In the genomic region with DNA sequence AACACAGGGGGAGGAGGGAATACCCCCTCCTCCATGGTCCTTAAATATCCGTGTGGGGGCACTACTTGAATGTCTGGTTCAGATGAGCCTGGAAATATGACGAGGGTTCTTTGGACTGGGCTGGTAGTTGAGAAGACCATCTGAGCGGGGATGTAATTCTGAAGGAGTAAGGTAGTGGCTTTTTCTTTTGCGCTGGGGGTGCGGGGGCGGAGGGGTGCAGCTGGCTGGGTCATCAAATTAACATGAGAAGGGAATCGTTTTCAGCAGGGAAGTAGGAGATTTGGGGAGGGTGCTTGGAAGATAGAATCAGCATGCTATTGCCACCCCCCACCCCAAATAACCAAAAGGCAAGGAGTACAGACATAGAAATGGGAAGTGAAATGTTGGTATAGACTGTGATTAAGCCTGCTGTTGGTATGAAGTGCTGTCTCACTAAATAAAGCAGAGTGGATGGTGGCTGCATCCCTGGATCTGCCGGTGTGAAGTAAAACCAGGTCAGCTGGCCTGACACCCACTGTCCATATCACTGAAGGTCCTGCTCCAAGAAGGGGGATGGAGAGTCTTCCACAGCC, we compare ENCODE assay signal across 2 cellular contexts.
TF ChIP-seq lines count a peak whose summit lies in the region.

No MANE protein-coding gene starts in this region.

TF ChIP-seq in GM23338, 12 proteins besides CTCF, POLR2A, EP300 and RAD21:
- TF ChIP-seq EZH2 (IDR thresholded peaks at IDR 0.05; ENCODE audit: low read depth, unreplicated experiment) (no peak), ZNF114 (CRISPR knock-in tag; IDR thresholded peaks at IDR 0.05) (no peak)

TF ChIP-seq in SK-N-SH, 30 proteins besides CTCF, POLR2A, EP300 and RAD21:
- TF ChIP-seq FOXJ3 (CRISPR knock-in tag; IDR thresholded peaks at IDR 0.05) (no peak), NRF1 (IDR thresholded peaks at IDR 0.05; ENCODE audit: low read depth, low read length) (no peak), JUND (IDR thresholded peaks at IDR 0.05) (no peak), PBX3 (IDR thresholded peaks at IDR 0.05) (no peak), ZBTB33 (IDR thresholded peaks at IDR 0.05; ENCODE audit: borderline replicate concordance, low read depth) (no peak), MXI1 (IDR thresholded peaks at IDR 0.05; ENCODE audit: low read depth, low read length) (no peak), CHD2 (IDR thresholded peaks at IDR 0.05; ENCODE audit: low read length, partially characterized antibody) (no peak), MAX (IDR thresholded peaks at IDR 0.05; ENCODE audit: low read depth) (no peak), REST (IDR thresholded peaks at IDR 0.05; ENCODE audit: low read depth, low read length) (no peak), SIN3A (IDR thresholded peaks at IDR 0.05; ENCODE audit: borderline replicate concordance, low read depth, low read length) (no peak), MEF2A (IDR thresholded peaks at IDR 0.05; ENCODE audit: borderline replicate concordance, low read depth) (no peak), TCF12 (IDR thresholded peaks at IDR 0.05) (no peak), NFIC (IDR thresholded peaks at IDR 0.05; ENCODE audit: borderline replicate concordance) (no peak)
- TF ChIP-seq, protein P1, sequence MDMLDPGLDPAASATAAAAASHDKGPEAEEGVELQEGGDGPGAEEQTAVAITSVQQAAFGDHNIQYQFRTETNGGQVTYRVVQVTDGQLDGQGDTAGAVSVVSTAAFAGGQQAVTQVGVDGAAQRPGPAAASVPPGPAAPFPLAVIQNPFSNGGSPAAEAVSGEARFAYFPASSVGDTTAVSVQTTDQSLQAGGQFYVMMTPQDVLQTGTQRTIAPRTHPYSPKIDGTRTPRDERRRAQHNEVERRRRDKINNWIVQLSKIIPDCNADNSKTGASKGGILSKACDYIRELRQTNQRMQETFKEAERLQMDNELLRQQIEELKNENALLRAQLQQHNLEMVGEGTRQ (IDR thresholded peaks at IDR 0.05; ENCODE audit: borderline replicate concordance, low read depth, low read length): no peak
TF ChIP-seq in SK-N-SH: peak in this region for 0.
